In the genomic region with DNA sequence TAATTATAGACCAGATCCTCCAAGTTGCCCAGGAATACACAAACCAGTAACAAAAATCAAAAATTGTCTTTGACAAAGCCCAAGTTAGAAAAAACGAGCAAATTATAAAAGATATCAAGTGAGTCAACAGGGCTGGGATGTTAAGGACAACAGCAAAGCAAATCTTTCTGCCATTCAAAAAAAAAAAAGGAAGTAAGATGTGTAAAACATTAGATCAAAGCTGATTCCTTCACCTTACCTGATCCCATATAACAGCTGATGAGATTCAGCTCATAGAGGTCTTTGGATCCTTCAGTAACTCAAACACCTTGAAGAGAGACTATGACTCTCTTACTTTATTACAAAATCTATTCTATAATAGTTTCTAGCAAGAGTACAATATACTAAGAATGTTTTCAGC, we compare ENCODE assay signal across 1 cellular context.
TF ChIP-seq lines count a peak whose summit lies in the region.

No MANE protein-coding gene starts in this region.

TF ChIP-seq in GM23338, 12 proteins besides CTCF, POLR2A, EP300 and RAD21 (continued from another document):
- TF ChIP-seq, protein P1, sequence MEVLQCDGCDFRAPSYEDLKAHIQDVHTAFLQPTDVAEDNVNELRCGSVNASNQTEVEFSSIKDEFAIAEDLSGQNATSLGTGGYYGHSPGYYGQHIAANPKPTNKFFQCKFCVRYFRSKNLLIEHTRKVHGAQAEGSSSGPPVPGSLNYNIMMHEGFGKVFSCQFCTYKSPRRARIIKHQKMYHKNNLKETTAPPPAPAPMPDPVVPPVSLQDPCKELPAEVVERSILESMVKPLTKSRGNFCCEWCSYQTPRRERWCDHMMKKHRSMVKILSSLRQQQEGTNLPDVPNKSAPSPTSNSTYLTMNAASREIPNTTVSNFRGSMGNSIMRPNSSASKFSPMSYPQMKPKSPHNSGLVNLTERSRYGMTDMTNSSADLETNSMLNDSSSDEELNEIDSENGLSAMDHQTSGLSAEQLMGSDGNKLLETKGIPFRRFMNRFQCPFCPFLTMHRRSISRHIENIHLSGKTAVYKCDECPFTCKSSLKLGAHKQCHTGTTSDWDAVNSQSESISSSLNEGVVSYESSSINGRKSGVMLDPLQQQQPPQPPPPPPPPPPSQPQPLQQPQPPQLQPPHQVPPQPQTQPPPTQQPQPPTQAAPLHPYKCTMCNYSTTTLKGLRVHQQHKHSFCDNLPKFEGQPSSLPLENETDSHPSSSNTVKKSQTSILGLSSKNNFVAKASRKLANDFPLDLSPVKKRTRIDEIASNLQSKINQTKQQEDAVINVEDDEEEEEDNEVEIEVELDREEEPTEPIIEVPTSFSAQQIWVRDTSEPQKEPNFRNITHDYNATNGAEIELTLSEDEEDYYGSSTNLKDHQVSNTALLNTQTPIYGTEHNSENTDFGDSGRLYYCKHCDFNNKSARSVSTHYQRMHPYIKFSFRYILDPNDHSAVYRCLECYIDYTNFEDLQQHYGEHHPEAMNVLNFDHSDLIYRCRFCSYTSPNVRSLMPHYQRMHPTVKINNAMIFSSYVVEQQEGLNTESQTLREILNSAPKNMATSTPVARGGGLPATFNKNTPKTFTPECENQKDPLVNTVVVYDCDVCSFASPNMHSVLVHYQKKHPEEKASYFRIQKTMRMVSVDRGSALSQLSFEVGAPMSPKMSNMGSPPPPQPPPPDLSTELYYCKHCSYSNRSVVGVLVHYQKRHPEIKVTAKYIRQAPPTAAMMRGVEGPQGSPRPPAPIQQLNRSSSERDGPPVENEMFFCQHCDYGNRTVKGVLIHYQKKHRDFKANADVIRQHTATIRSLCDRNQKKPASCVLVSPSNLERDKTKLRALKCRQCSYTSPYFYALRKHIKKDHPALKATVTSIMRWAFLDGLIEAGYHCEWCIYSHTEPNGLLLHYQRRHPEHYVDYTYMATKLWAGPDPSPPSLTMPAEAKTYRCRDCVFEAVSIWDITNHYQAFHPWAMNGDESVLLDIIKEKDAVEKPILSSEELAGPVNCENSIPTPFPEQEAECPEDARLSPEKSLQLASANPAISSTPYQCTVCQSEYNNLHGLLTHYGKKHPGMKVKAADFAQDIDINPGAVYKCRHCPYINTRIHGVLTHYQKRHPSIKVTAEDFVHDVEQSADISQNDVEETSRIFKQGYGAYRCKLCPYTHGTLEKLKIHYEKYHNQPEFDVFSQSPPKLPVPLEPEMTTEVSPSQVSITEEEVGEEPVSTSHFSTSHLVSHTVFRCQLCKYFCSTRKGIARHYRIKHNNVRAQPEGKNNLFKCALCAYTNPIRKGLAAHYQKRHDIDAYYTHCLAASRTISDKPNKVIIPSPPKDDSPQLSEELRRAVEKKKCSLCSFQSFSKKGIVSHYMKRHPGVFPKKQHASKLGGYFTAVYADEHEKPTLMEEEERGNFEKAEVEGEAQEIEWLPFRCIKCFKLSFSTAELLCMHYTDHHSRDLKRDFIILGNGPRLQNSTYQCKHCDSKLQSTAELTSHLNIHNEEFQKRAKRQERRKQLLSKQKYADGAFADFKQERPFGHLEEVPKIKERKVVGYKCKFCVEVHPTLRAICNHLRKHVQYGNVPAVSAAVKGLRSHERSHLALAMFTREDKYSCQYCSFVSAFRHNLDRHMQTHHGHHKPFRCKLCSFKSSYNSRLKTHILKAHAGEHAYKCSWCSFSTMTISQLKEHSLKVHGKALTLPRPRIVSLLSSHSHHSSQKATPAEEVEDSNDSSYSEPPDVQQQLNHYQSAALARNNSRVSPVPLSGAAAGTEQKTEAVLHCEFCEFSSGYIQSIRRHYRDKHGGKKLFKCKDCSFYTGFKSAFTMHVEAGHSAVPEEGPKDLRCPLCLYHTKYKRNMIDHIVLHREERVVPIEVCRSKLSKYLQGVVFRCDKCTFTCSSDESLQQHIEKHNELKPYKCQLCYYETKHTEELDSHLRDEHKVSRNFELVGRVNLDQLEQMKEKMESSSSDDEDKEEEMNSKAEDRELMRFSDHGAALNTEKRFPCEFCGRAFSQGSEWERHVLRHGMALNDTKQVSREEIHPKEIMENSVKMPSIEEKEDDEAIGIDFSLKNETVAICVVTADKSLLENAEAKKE (CRISPR knock-in tag; IDR thresholded peaks at IDR 0.05): no peak
- no peak for TF ChIP-seq NANOG (IDR thresholded peaks at IDR 0.05; ENCODE audit: borderline replicate concordance)
- TF ChIP-seq CREB1 (CRISPR knock-in tag; IDR thresholded peaks at IDR 0.05; ENCODE audit: low read depth): no peak
- no peak for TF ChIP-seq STAT1 (IDR thresholded peaks at IDR 0.05; ENCODE audit: unreplicated experiment)
- TF ChIP-seq ZNF114 (CRISPR knock-in tag; IDR thresholded peaks at IDR 0.05): no peak
- TF ChIP-seq POLR2AphosphoS5 (IDR thresholded peaks at IDR 0.05; ENCODE audit: low read depth): no peak
- no peak for TF ChIP-seq JUNB (IDR thresholded peaks at IDR 0.05; ENCODE audit: unreplicated experiment)
- no peak for TF ChIP-seq EZH2 (IDR thresholded peaks at IDR 0.05; ENCODE audit: low read depth, unreplicated experiment)
- TF ChIP-seq ZNF331 (CRISPR knock-in tag; IDR thresholded peaks at IDR 0.05; ENCODE audit: low read depth): no peak
- TF ChIP-seq, protein P2, sequence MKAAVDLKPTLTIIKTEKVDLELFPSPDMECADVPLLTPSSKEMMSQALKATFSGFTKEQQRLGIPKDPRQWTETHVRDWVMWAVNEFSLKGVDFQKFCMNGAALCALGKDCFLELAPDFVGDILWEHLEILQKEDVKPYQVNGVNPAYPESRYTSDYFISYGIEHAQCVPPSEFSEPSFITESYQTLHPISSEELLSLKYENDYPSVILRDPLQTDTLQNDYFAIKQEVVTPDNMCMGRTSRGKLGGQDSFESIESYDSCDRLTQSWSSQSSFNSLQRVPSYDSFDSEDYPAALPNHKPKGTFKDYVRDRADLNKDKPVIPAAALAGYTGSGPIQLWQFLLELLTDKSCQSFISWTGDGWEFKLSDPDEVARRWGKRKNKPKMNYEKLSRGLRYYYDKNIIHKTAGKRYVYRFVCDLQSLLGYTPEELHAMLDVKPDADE (IDR thresholded peaks at IDR 0.05): no peak
- TF ChIP-seq EZH2phosphoT487 (IDR thresholded peaks at IDR 0.05; ENCODE audit: unreplicated experiment): no peak
